1 cellular context compared by ENCODE assay signal in the genomic region with DNA sequence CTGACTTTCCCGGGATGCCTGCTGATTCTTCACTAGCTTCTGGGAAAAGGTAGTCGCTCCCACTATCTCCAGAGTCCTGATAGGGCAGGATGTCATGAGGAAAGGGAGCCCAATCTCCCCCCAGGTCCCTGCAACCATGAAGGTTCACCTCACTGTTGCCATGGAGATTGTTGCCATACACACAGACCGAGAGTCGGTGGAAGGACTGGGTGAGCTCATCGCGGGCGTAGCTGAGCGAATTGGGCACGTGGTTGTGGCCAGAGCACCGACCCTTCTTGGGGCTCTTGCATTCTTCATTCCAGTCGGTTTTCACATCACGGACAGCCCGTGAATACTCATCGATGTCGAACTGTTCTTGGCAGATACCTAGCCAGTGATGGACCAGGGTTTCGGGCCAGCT.
TF ChIP-seq lines count a peak whose summit lies in the region.

No MANE protein-coding gene starts in this region.

TF ChIP-seq in GM23338, 12 proteins besides CTCF, POLR2A, EP300 and RAD21 (continued from another document):
- no peak for TF ChIP-seq ZNF462 (CRISPR knock-in tag; IDR thresholded peaks at IDR 0.05)
- no peak for TF ChIP-seq CREB1 (CRISPR knock-in tag; IDR thresholded peaks at IDR 0.05; ENCODE audit: low read depth)
TF ChIP-seq in GM23338: peak in this region for 0.
